In genomic region chr16:5084802-5085201, GRCh38 we compare ENCODE assay signal across 7 cellular contexts. TPM values are rescaled to one million over a fixed set of nuclear protein-coding genes. Genes with fewer than 3 reads are reported as not detected.
A peak's percentile ranks its signal among the peaks of the same experiment; 100 is the strongest.
DNase-seq lines count a peak whose midpoint lies in the region; ATAC-seq, FAIRE-seq and TF ChIP-seq lines count a peak whose summit lies in the region.
"Not testable (repeated sequence)": the region's sequence is repeated elsewhere in the genome, so short reads cannot be mapped to it uniquely, and the experiment has no call there.

No MANE protein-coding gene starts in this region.

- 64% methylated on average over 10 of the region's 10 CpGs; no CpG with 5 or more reads in 1 of the 2 experiments for WGBS in H1 (ENCODE audit: extremely low coverage in 1 of 2, insufficient coverage in 1 of 2, insufficient read length in 1 of 2, insufficient replicate concordance in 2 of 2, low coverage in 1 of 2, low lambda C conversion rate in 2 of 2, missing lambda C conversion rate in 1 of 2), 2 experiments
- WGBS in HepG2 (ENCODE audit: low lambda C conversion rate), result 58% methylated on average over 7 of the region's 10 CpGs

- not testable (repeated sequence) for H3K9ac ChIP-seq in H1 (replicated peaks in 1 of 4; ENCODE audit: extremely low read depth in 1 of 4, low read depth in 3 of 4, low read length in 3 of 4); HepG2 (ENCODE audit: insufficient read depth, low read depth, low read length)

- not testable (repeated sequence) for H3K27ac ChIP-seq in H1 (ENCODE audit: low read depth, low read length); HepG2 (ENCODE audit: extremely low read length, insufficient read depth, low read length)

- H3K27me3 ChIP-seq in H1 (replicated peaks in 1 of 4; ENCODE audit: control insufficient read depth in 3 of 4, extremely low read depth in 1 of 4, insufficient read depth in 3 of 4, low read length in 3 of 4); HepG2 (ENCODE audit: control insufficient read depth in 1 of 2, insufficient read depth in 2 of 2, low read length in 2 of 2): not testable (repeated sequence)

- CTCF ChIA-PET in H1 (lab: Charles Lee; ENCODE audit: partially characterized antibody), result interaction anchor here (0.6 to 27.9 kb wide), 11 partner anchors 8 to 657 kb away, joined by 3 to 625 read pairs (median 3); partner anchors contain the start of genes ALG1 and C16orf89
- CTCF ChIA-PET in HepG2 (lab: Yijun Ruan, JAX; ENCODE audit: low intra/inter-chr PET ratio, low total read pairs), result interaction anchor here (0.5 to 1.2 kb wide), 2 partner anchors 29 to 128 kb away, joined by 3 to 5 read pairs; no protein-coding TSS in a partner anchor

- H3K79me1 ChIP-seq in H1 (ENCODE audit: low read depth, low read length), result not testable (repeated sequence)

- H3K4me2 ChIP-seq in H1 (ENCODE audit: insufficient read depth in 1 of 2, low read depth in 2 of 2, low read length in 2 of 2); HepG2 (ENCODE audit: low read depth, low read length): not testable (repeated sequence)

- H2BK120ac ChIP-seq in H1 (replicated peaks; ENCODE audit: low read depth, low read length), result not testable (repeated sequence)

- in situ Hi-C loops in HepG2 (cut with HindIII; ENCODE audit: extremely low pct_ligation_motif_present, low pct_unique_long_range_greater_than_20kb), result not testable (repeated sequence)

- not testable (repeated sequence) for H4K8ac ChIP-seq in H1 (ENCODE audit: extremely low read depth, insufficient read depth, low read length)

- not testable (repeated sequence) for H3K4me1 ChIP-seq in H1 (replicated peaks in 1 of 4; ENCODE audit: control insufficient read depth in 3 of 4, insufficient read depth in 4 of 4, low read length in 3 of 4); HepG2 (ENCODE audit: insufficient read depth, low read length)

- H3K4me1 Mint-ChIP-seq in T-helper 17 cell, result not testable (repeated sequence)

- not testable (repeated sequence) for H4K91ac ChIP-seq in H1 (replicated peaks; ENCODE audit: insufficient read length, low read length)

- not testable (repeated sequence) for H3K27me3 Mint-ChIP-seq in T-helper 17 cell

- H3K14ac ChIP-seq in H1 (ENCODE audit: insufficient read length), result not testable (repeated sequence)

- H3K23me2 ChIP-seq in H1 (ENCODE audit: low read depth, low read length), result not testable (repeated sequence)

- not testable (repeated sequence) for H3K36me3 Mint-ChIP-seq in T-helper 17 cell (ENCODE audit: low read depth)

- not testable (repeated sequence) for H3K4me3 Mint-ChIP-seq in T-helper 17 cell

- not testable (repeated sequence) for H4K20me1 ChIP-seq in H1 (replicated peaks in 1 of 2; ENCODE audit: control insufficient read depth in 1 of 2, insufficient read depth in 2 of 2, low read length in 2 of 2); HepG2 (ENCODE audit: insufficient read depth, low read length)

- peak; percentile 72 to 75 for TF ChIP-seq RAD21 in H1 (IDR thresholded peaks at IDR 0.05 in 1 of 2, conservative IDR thresholded peaks at IDR 0.05 in 1 of 2; ENCODE audit: low read depth in 2 of 2, low read length in 2 of 2)
- peak; percentile 76 for TF ChIP-seq RAD21 in HepG2 (CRISPR knock-in tag; IDR thresholded peaks at IDR 0.05)

- not testable (repeated sequence) for TF ChIP-seq POLR2A in H1 (IDR thresholded peaks at IDR 0.05; ENCODE audit: control extremely low read depth in 1 of 2, low read depth in 2 of 2, low read length in 2 of 2)
- TF ChIP-seq POLR2A in HepG2 (IDR thresholded peaks at IDR 0.05; ENCODE audit: insufficient read depth in 1 of 2, low read depth in 2 of 2, low read length in 2 of 2), result 0 out of 4 replicates have a peak, but pooled peaks of 1 of the 2 experiments have one; percentile 16

- H3K36me3 ChIP-seq in H1 (ENCODE audit: control insufficient read depth in 2 of 4, insufficient read depth in 4 of 4, low read length in 3 of 4) (peaks cover 0 to 24% (median 5%) of the 10 kb centered on the region in 4 experiments; a peak in 3 of 8 replicates), HepG2 (replicated peaks in 1 of 2; ENCODE audit: control insufficient read depth in 1 of 2, insufficient read depth in 2 of 2, low read length in 2 of 2) (peaks cover 23 to 41% of the 10 kb centered on the region in 2 experiments; a peak in 4 of 5 replicates)

- not testable (repeated sequence) for TF ChIP-seq EP300 in H1 (IDR thresholded peaks at IDR 0.05; ENCODE audit: borderline replicate concordance in 1 of 2, low read depth in 2 of 2, low read length in 2 of 2); HepG2 (IDR thresholded peaks at IDR 0.05; ENCODE audit: low read depth in 2 of 2, low read length in 2 of 2); HepG2 (CRISPR knock-in tag; IDR thresholded peaks at IDR 0.05; ENCODE audit: borderline replicate concordance)

- not testable (repeated sequence) for FAIRE-seq in H1 (lab: Jason Lieb, UNC); HepG2 (lab: Jason Lieb, UNC)

- H3K23ac ChIP-seq in H1 (ENCODE audit: insufficient read length), result not testable (repeated sequence)

- not testable (repeated sequence) for ATAC-seq in T-helper 17 cell, HepG2

- not testable (repeated sequence) for H3K9me3 ChIP-seq in T-helper 17 cell (ENCODE audit: control insufficient read depth, low read length, poor library complexity, severe bottlenecking); H1 (ENCODE audit: insufficient read depth in 2 of 2, low read depth in 1 of 2, low read length in 1 of 2); HepG2 (ENCODE audit: low read length)

- not testable (repeated sequence) for BruUV-seq in HepG2 (replicated peaks; lab: Mats Ljungman, UMichigan)

- H2BK20ac ChIP-seq in H1 (ENCODE audit: low read length), result not testable (repeated sequence)

- TF ChIP-seq CTCF in GM12865 (IDR thresholded peaks at IDR 0.05; ENCODE audit: insufficient read depth, low read depth, low read length, missing control alignments) (peak; percentile 62), H1 (IDR thresholded peaks at IDR 0.05; ENCODE audit: control extremely low read depth in 1 of 3, insufficient read depth in 1 of 3, low read depth in 1 of 3, low read length in 3 of 3) (peak; percentile 61 to 69 (median 68)), HepG2 (CRISPR knock-in tag; IDR thresholded peaks at IDR 0.05) (peak; percentile 85)

- H3K27ac Mint-ChIP-seq in T-helper 17 cell, result not testable (repeated sequence)

- intact Hi-C loops in HepG2 (cut with micrococcal nuclease; ENCODE audit: unreplicated experiment), result not testable (repeated sequence)

- H3K4me3 ChIP-seq in GM12865 (ENCODE audit: low read depth, low read length); H1 (ENCODE audit: extremely low read depth in 1 of 4, insufficient read depth in 2 of 4, low read depth in 3 of 4, low read length in 4 of 4); HepG2 (replicated peaks in 1 of 3; ENCODE audit: insufficient read depth in 1 of 3, low read depth in 2 of 3, low read length in 3 of 3): not testable (repeated sequence)

- not testable (repeated sequence) for H2BK12ac ChIP-seq in H1 (ENCODE audit: low read depth, low read length)

- not testable (repeated sequence) for H3K79me2 ChIP-seq in H1 (ENCODE audit: control insufficient read depth in 1 of 2, insufficient read depth in 2 of 2, low read length in 2 of 2); HepG2 (ENCODE audit: insufficient read depth, low read length)

- not testable (repeated sequence) for H2BK15ac ChIP-seq in H1 (ENCODE audit: low read length)

- not testable (repeated sequence) for H3K4ac ChIP-seq in H1 (replicated peaks; ENCODE audit: insufficient read length, low read depth, low read length)

- H3K56ac ChIP-seq in H1 (replicated peaks; ENCODE audit: insufficient read length, low read depth, low read length), result not testable (repeated sequence)

- not testable (repeated sequence) for H3K18ac ChIP-seq in H1 (ENCODE audit: extremely low read depth, low read length)

- POLR2A ChIA-PET in H1 (lab: Charles Lee; ENCODE audit: partially characterized antibody), result interaction anchor here (1.0 to 1.6 kb wide), 3 partner anchors 13 to 115 kb away, joined by 3 read pairs; partner anchors contain the start of gene ALG1
- POLR2A ChIA-PET in HepG2 (lab: Yijun Ruan, JAX), result interaction anchor here (0.7 to 1.2 kb wide), 4 partner anchors 13 to 127 kb away, joined by 3 to 7 read pairs (median 3); partner anchors contain the start of genes ALG1, EEF2KMT and SEC14L5

- H4K5ac ChIP-seq in H1 (ENCODE audit: insufficient read length, low read depth, low read length), result not testable (repeated sequence)

- H2AFZ ChIP-seq in H1 (ENCODE audit: low read length); HepG2 (ENCODE audit: low read length): not testable (repeated sequence)

- H2AK5ac ChIP-seq in H1 (ENCODE audit: low read depth, low read length), result not testable (repeated sequence)

- H2BK5ac ChIP-seq in H1 (ENCODE audit: low read depth, low read length), result not testable (repeated sequence)

- DNase-seq in GM12865 (ENCODE audit: low read depth), result peak; percentile 75
- DNase-seq in NCI-H146 treated with DMSO at 0.1 percent for 48 hours (lab: John Stamatoyannopoulos, UW; ENCODE audit: unreplicated experiment), result peak; percentile 4
- peak; percentile 22 to 51 (median 30) for DNase-seq in T-helper 17 cell
- peak; percentile 31 for DNase-seq in activated T-helper 9 cell treated with anti-CD3 and anti-CD28 coated beads, Interleukin-2, amount 50 U/mL, for 16 hours (ENCODE audit: low read depth)
- DNase-seq in H1 (ENCODE audit: low read depth in 1 of 2, low spot score in 2 of 2), result peak; percentile 68 to 92
- peak; percentile 72 for DNase-seq in HepG2 (ENCODE audit: low spot score)
- DNase-seq in stimulated activated CD4-positive, alpha-beta T cell treated with anti-CD3 and anti-CD28 coated beads, Interleukin-12 subunit alpha, Interleukin-12 subunit beta, amount 100 ng/mL, for 48 hours (ENCODE audit: low read depth in 2 of 3, low spot score in 1 of 3), result peak; percentile 39 to 61 (median 40)

RNA-seq across cellular contexts. Expression of gene EEF2KMT, which starts 12.8 kb away (rescaled TPM):
- total RNA-seq in T-helper 17 cell, result 1 to 10 TPM; 4.4 to 6.0 TPM
- 30.8 and 35.8 TPM in 2 replicates for total RNA-seq in H1 (2021; fragmentation: NEBNext Ultra II Directional; extraction: Animal tissue kit (Norgen Biotek cat#: 25700))
- 37.0 and 52.6 TPM in 2 replicates for polyA plus RNA-seq in H1 (2011; rRNA removed)
- polyA plus RNA-seq in H1 (2011; cell fraction: cytosol; rRNA removed), result 29.7 TPM
- 46.0 TPM for polyA plus RNA-seq in H1 (2011; cell fraction: nucleus; rRNA removed)
- 24.0 to 30.6 TPM (median 26.5 TPM) in 4 replicates for polyA plus RNA-seq in H1 (2012, experiment 1 of 2)
- polyA plus RNA-seq in H1 (2012, experiment 2 of 2), result 28.6 TPM
- 16.5 TPM for polyA plus RNA-seq in H1 (2013, experiment 1 of 2)
- polyA plus RNA-seq in H1 (2013, experiment 2 of 2), result 16.8 TPM
- 19.9 and 26.2 TPM in 2 replicates for polyA minus RNA-seq in H1 (2011; rRNA and poly(A)+ RNA removed)
- 13.4 TPM for polyA minus RNA-seq in H1 (2011; cell fraction: cytosol; rRNA and poly(A)+ RNA removed)
- polyA minus RNA-seq in H1 (2011; cell fraction: nucleus; rRNA and poly(A)+ RNA removed), result 26.9 TPM
- total RNA-seq in HepG2 (2016; rRNA removed; fragmentation: Illumina TruSeq; extraction: Trizol), result 26.9 and 33.3 TPM in 2 replicates
- 23.3 and 24.2 TPM in 2 replicates for total RNA-seq in HepG2 (2016; cell fraction: cytosol; rRNA removed; fragmentation: Illumina TruSeq; extraction: Trizol; ENCODE audit: low read depth)
- 26.7 and 30.7 TPM in 2 replicates for total RNA-seq in HepG2 (2016; cell fraction: insoluble cytoplasmic fraction; rRNA removed; fragmentation: Illumina TruSeq; extraction: Trizol)
- 31.8 and 38.4 TPM in 2 replicates for total RNA-seq in HepG2 (2016; cell fraction: membrane; rRNA removed; fragmentation: Illumina TruSeq; extraction: Trizol)
- total RNA-seq in HepG2 (2016; cell fraction: nucleus; rRNA removed; fragmentation: Illumina TruSeq; extraction: Trizol), result 15.9 and 16.1 TPM in 2 replicates
- polyA plus RNA-seq in HepG2 (2011; rRNA removed), result 10.7 and 16.4 TPM in 2 replicates
- polyA plus RNA-seq in HepG2 (2011; cell fraction: cytosol; rRNA removed), result 8.7 and 11.7 TPM in 2 replicates
- 16.8 and 18.0 TPM in 2 replicates for polyA plus RNA-seq in HepG2 (2011; cell fraction: nucleus; rRNA removed)
- 14.7 and 16.8 TPM in 2 replicates for polyA plus RNA-seq in HepG2 (2012)
- 29.8 and 33.9 TPM in 2 replicates for polyA plus RNA-seq in HepG2 (2016; cell fraction: cytosol; fragmentation: Illumina TruSeq; extraction: Trizol; ENCODE audit: low read depth)
- 34.1 and 37.4 TPM in 2 replicates for polyA plus RNA-seq in HepG2 (2016; cell fraction: insoluble cytoplasmic fraction; fragmentation: Illumina TruSeq; extraction: Trizol; ENCODE audit: low read depth)
- polyA plus RNA-seq in HepG2 (2016; cell fraction: membrane; fragmentation: Illumina TruSeq; extraction: Trizol; ENCODE audit: low read depth), result 33.8 and 34.3 TPM in 2 replicates
- polyA plus RNA-seq in HepG2 (2016; cell fraction: nucleus; fragmentation: Illumina TruSeq; extraction: Trizol; ENCODE audit: insufficient read depth, low read depth), result 21.5 and 26.9 TPM in 2 replicates
- polyA minus RNA-seq in HepG2 (2011; rRNA and poly(A)+ RNA removed; ENCODE audit: low replicate concordance), result 20.0 and 23.0 TPM in 2 replicates
- 6.0 and 6.5 TPM in 2 replicates for polyA minus RNA-seq in HepG2 (2011; cell fraction: cytosol; rRNA and poly(A)+ RNA removed)
- polyA minus RNA-seq in HepG2 (2011; cell fraction: nucleus; rRNA and poly(A)+ RNA removed), result 10.3 and 11.7 TPM in 2 replicates

RNA-seq across cellular contexts. Expression of gene ALG1, which starts 13.2 kb away (rescaled TPM):
- 10 to 100 TPM; 10.0 to 10.3 TPM for total RNA-seq in T-helper 17 cell
- total RNA-seq in H1 (2021; fragmentation: NEBNext Ultra II Directional; extraction: Animal tissue kit (Norgen Biotek cat#: 25700)), result 34.8 and 35.7 TPM in 2 replicates
- polyA plus RNA-seq in H1 (2011; rRNA removed), result 45.7 and 46.5 TPM in 2 replicates
- 42.0 TPM for polyA plus RNA-seq in H1 (2011; cell fraction: cytosol; rRNA removed)
- 51.3 TPM for polyA plus RNA-seq in H1 (2011; cell fraction: nucleus; rRNA removed)
- polyA plus RNA-seq in H1 (2012, experiment 1 of 2), result 24.1 to 36.4 TPM (median 33.7 TPM) in 4 replicates
- polyA plus RNA-seq in H1 (2012, experiment 2 of 2), result 47.3 TPM
- 48.4 TPM for polyA plus RNA-seq in H1 (2013, experiment 1 of 2)
- 53.2 TPM for polyA plus RNA-seq in H1 (2013, experiment 2 of 2)
- 81.3 and 93.9 TPM in 2 replicates for polyA minus RNA-seq in H1 (2011; rRNA and poly(A)+ RNA removed)
- 18.3 TPM for polyA minus RNA-seq in H1 (2011; cell fraction: cytosol; rRNA and poly(A)+ RNA removed)
- polyA minus RNA-seq in H1 (2011; cell fraction: nucleus; rRNA and poly(A)+ RNA removed), result 43.5 TPM
- 39.6 and 75.6 TPM in 2 replicates for total RNA-seq in HepG2 (2016; rRNA removed; fragmentation: Illumina TruSeq; extraction: Trizol)
- total RNA-seq in HepG2 (2016; cell fraction: cytosol; rRNA removed; fragmentation: Illumina TruSeq; extraction: Trizol; ENCODE audit: low read depth), result 7.6 and 8.9 TPM in 2 replicates
- 38.5 and 76.0 TPM in 2 replicates for total RNA-seq in HepG2 (2016; cell fraction: insoluble cytoplasmic fraction; rRNA removed; fragmentation: Illumina TruSeq; extraction: Trizol)
- total RNA-seq in HepG2 (2016; cell fraction: membrane; rRNA removed; fragmentation: Illumina TruSeq; extraction: Trizol), result 14.3 and 16.3 TPM in 2 replicates
- total RNA-seq in HepG2 (2016; cell fraction: nucleus; rRNA removed; fragmentation: Illumina TruSeq; extraction: Trizol), result 78.0 and 84.8 TPM in 2 replicates
- 43.3 and 51.5 TPM in 2 replicates for polyA plus RNA-seq in HepG2 (2011; rRNA removed)
- 46.0 and 52.0 TPM in 2 replicates for polyA plus RNA-seq in HepG2 (2011; cell fraction: cytosol; rRNA removed)
- 37.8 and 40.2 TPM in 2 replicates for polyA plus RNA-seq in HepG2 (2011; cell fraction: nucleus; rRNA removed)
- 25.7 and 31.5 TPM in 2 replicates for polyA plus RNA-seq in HepG2 (2012)
- 6.3 and 6.5 TPM in 2 replicates for polyA plus RNA-seq in HepG2 (2016; cell fraction: cytosol; fragmentation: Illumina TruSeq; extraction: Trizol; ENCODE audit: low read depth)
- polyA plus RNA-seq in HepG2 (2016; cell fraction: insoluble cytoplasmic fraction; fragmentation: Illumina TruSeq; extraction: Trizol; ENCODE audit: low read depth), result 36.3 and 37.9 TPM in 2 replicates
- polyA plus RNA-seq in HepG2 (2016; cell fraction: membrane; fragmentation: Illumina TruSeq; extraction: Trizol; ENCODE audit: low read depth), result 10.1 and 11.8 TPM in 2 replicates
- polyA plus RNA-seq in HepG2 (2016; cell fraction: nucleus; fragmentation: Illumina TruSeq; extraction: Trizol; ENCODE audit: insufficient read depth, low read depth), result 104 and 109 TPM in 2 replicates
- 135 and 161 TPM in 2 replicates for polyA minus RNA-seq in HepG2 (2011; rRNA and poly(A)+ RNA removed; ENCODE audit: low replicate concordance)
- polyA minus RNA-seq in HepG2 (2011; cell fraction: cytosol; rRNA and poly(A)+ RNA removed), result 28.6 and 36.3 TPM in 2 replicates
- polyA minus RNA-seq in HepG2 (2011; cell fraction: nucleus; rRNA and poly(A)+ RNA removed), result 50.0 and 65.8 TPM in 2 replicates

RNA-seq across cellular contexts. Expression of gene C16orf89, which starts 19.0 kb away (rescaled TPM):
- total RNA-seq in T-helper 17 cell, result not detected
- total RNA-seq in H1 (2021; fragmentation: NEBNext Ultra II Directional; extraction: Animal tissue kit (Norgen Biotek cat#: 25700)), result 6.7 and 10.6 TPM in 2 replicates
- polyA plus RNA-seq in H1 (2011; rRNA removed), result 9.9 and 11.0 TPM in 2 replicates
- 11.4 TPM for polyA plus RNA-seq in H1 (2011; cell fraction: cytosol; rRNA removed)
- 6.9 TPM for polyA plus RNA-seq in H1 (2011; cell fraction: nucleus; rRNA removed)
- 4.8 to 10.2 TPM (median 9.6 TPM) in 4 replicates for polyA plus RNA-seq in H1 (2012, experiment 1 of 2)
- 21.5 TPM for polyA plus RNA-seq in H1 (2012, experiment 2 of 2)
- 10.1 TPM for polyA plus RNA-seq in H1 (2013, experiment 1 of 2)
- polyA plus RNA-seq in H1 (2013, experiment 2 of 2), result 15.1 TPM
- 5.7 and 7.5 TPM in 2 replicates for polyA minus RNA-seq in H1 (2011; rRNA and poly(A)+ RNA removed)
- polyA minus RNA-seq in H1 (2011; cell fraction: cytosol; rRNA and poly(A)+ RNA removed), result 5.3 TPM
- polyA minus RNA-seq in H1 (2011; cell fraction: nucleus; rRNA and poly(A)+ RNA removed), result 7.6 TPM
- 0.97 and 1.9 TPM in 2 replicates for total RNA-seq in HepG2 (2016; rRNA removed; fragmentation: Illumina TruSeq; extraction: Trizol)
- 0.61 and 0.79 TPM in 2 replicates for total RNA-seq in HepG2 (2016; cell fraction: cytosol; rRNA removed; fragmentation: Illumina TruSeq; extraction: Trizol; ENCODE audit: low read depth)
- 0.45 and 1.1 TPM in 2 replicates for total RNA-seq in HepG2 (2016; cell fraction: insoluble cytoplasmic fraction; rRNA removed; fragmentation: Illumina TruSeq; extraction: Trizol)
- 0.76 and 1.0 TPM in 2 replicates for total RNA-seq in HepG2 (2016; cell fraction: membrane; rRNA removed; fragmentation: Illumina TruSeq; extraction: Trizol)
- total RNA-seq in HepG2 (2016; cell fraction: nucleus; rRNA removed; fragmentation: Illumina TruSeq; extraction: Trizol), result 0.72 and 0.78 TPM in 2 replicates
- polyA plus RNA-seq in HepG2 (2011; rRNA removed), result 2.8 and 3.4 TPM in 2 replicates
- 2.8 TPM in 2 replicates for polyA plus RNA-seq in HepG2 (2011; cell fraction: cytosol; rRNA removed)
- 1.3 and 1.4 TPM in 2 replicates for polyA plus RNA-seq in HepG2 (2011; cell fraction: nucleus; rRNA removed)
- polyA plus RNA-seq in HepG2 (2012), result 1.7 and 2.7 TPM in 2 replicates
- polyA plus RNA-seq in HepG2 (2016; cell fraction: cytosol; fragmentation: Illumina TruSeq; extraction: Trizol; ENCODE audit: low read depth), result 0.58 and 0.68 TPM in 2 replicates
- 0.85 and 1.2 TPM in 2 replicates for polyA plus RNA-seq in HepG2 (2016; cell fraction: insoluble cytoplasmic fraction; fragmentation: Illumina TruSeq; extraction: Trizol; ENCODE audit: low read depth)
- polyA plus RNA-seq in HepG2 (2016; cell fraction: membrane; fragmentation: Illumina TruSeq; extraction: Trizol; ENCODE audit: low read depth), result 0.71 and 0.81 TPM in 2 replicates
- polyA plus RNA-seq in HepG2 (2016; cell fraction: nucleus; fragmentation: Illumina TruSeq; extraction: Trizol; ENCODE audit: insufficient read depth, low read depth), result 1.4 and 2.1 TPM in 2 replicates
- 1.0 TPM in 1 of 2 replicates, not detected in the other for polyA minus RNA-seq in HepG2 (2011; rRNA and poly(A)+ RNA removed; ENCODE audit: low replicate concordance)
- polyA minus RNA-seq in HepG2 (2011; cell fraction: cytosol; rRNA and poly(A)+ RNA removed), result 0.89 and 1.1 TPM in 2 replicates
- 0.50 and 0.90 TPM in 2 replicates for polyA minus RNA-seq in HepG2 (2011; cell fraction: nucleus; rRNA and poly(A)+ RNA removed)

RNA-seq across cellular contexts. Expression of gene NAGPA, which starts 51.1 kb away (rescaled TPM):
- total RNA-seq in T-helper 17 cell (10 to 100 TPM; 25.8 to 36.1 TPM), HepG2 (2016; rRNA removed; fragmentation: Illumina TruSeq; extraction: Trizol) (29.8 and 60.3 TPM in 2 replicates)
- 13.2 and 13.6 TPM in 2 replicates for total RNA-seq in H1 (2021; fragmentation: NEBNext Ultra II Directional; extraction: Animal tissue kit (Norgen Biotek cat#: 25700))
- polyA plus RNA-seq in H1 (2011; rRNA removed) (10.1 and 13.6 TPM in 2 replicates), HepG2 (2011; rRNA removed) (27.1 and 31.6 TPM in 2 replicates)
- polyA plus RNA-seq in H1 (2011; cell fraction: cytosol; rRNA removed), result 11.1 TPM
- polyA plus RNA-seq in H1 (2011; cell fraction: nucleus; rRNA removed), result 22.2 TPM
- 6.7 to 12.4 TPM (median 10.6 TPM) in 4 replicates for polyA plus RNA-seq in H1 (2012, experiment 1 of 2)
- polyA plus RNA-seq in H1 (2012, experiment 2 of 2), result 7.6 TPM
- 11.8 TPM for polyA plus RNA-seq in H1 (2013, experiment 1 of 2)
- polyA plus RNA-seq in H1 (2013, experiment 2 of 2), result 10.6 TPM
- 6.0 and 7.2 TPM in 2 replicates for polyA minus RNA-seq in H1 (2011; rRNA and poly(A)+ RNA removed)
- polyA minus RNA-seq in H1 (2011; cell fraction: cytosol; rRNA and poly(A)+ RNA removed), result 4.6 TPM
- polyA minus RNA-seq in H1 (2011; cell fraction: nucleus; rRNA and poly(A)+ RNA removed), result 10.6 TPM
- total RNA-seq in HepG2 (2016; cell fraction: cytosol; rRNA removed; fragmentation: Illumina TruSeq; extraction: Trizol; ENCODE audit: low read depth), result 10.2 and 12.2 TPM in 2 replicates
- 25.3 and 59.7 TPM in 2 replicates for total RNA-seq in HepG2 (2016; cell fraction: insoluble cytoplasmic fraction; rRNA removed; fragmentation: Illumina TruSeq; extraction: Trizol)
- total RNA-seq in HepG2 (2016; cell fraction: membrane; rRNA removed; fragmentation: Illumina TruSeq; extraction: Trizol), result 19.0 and 22.6 TPM in 2 replicates
- 58.3 and 69.4 TPM in 2 replicates for total RNA-seq in HepG2 (2016; cell fraction: nucleus; rRNA removed; fragmentation: Illumina TruSeq; extraction: Trizol)
- 28.0 and 43.3 TPM in 2 replicates for polyA plus RNA-seq in HepG2 (2011; cell fraction: cytosol; rRNA removed)
- polyA plus RNA-seq in HepG2 (2011; cell fraction: nucleus; rRNA removed), result 119 and 135 TPM in 2 replicates
- 20.6 and 22.0 TPM in 2 replicates for polyA plus RNA-seq in HepG2 (2012)
- polyA plus RNA-seq in HepG2 (2016; cell fraction: cytosol; fragmentation: Illumina TruSeq; extraction: Trizol; ENCODE audit: low read depth), result 7.6 and 9.3 TPM in 2 replicates
- 24.9 and 27.9 TPM in 2 replicates for polyA plus RNA-seq in HepG2 (2016; cell fraction: insoluble cytoplasmic fraction; fragmentation: Illumina TruSeq; extraction: Trizol; ENCODE audit: low read depth)
- 15.1 and 16.1 TPM in 2 replicates for polyA plus RNA-seq in HepG2 (2016; cell fraction: membrane; fragmentation: Illumina TruSeq; extraction: Trizol; ENCODE audit: low read depth)
- polyA plus RNA-seq in HepG2 (2016; cell fraction: nucleus; fragmentation: Illumina TruSeq; extraction: Trizol; ENCODE audit: insufficient read depth, low read depth), result 111 and 120 TPM in 2 replicates
- 13.4 and 91.3 TPM in 2 replicates for polyA minus RNA-seq in HepG2 (2011; rRNA and poly(A)+ RNA removed; ENCODE audit: low replicate concordance)
- 24.6 and 30.4 TPM in 2 replicates for polyA minus RNA-seq in HepG2 (2011; cell fraction: cytosol; rRNA and poly(A)+ RNA removed)
- 41.9 and 43.5 TPM in 2 replicates for polyA minus RNA-seq in HepG2 (2011; cell fraction: nucleus; rRNA and poly(A)+ RNA removed)

Comparison
In these comparisons a context has a peak if more than half of its experiments do, and no peak if none do; other contexts are left out.
1. DNase-seq: peak in every context shown above with its lines; median percentile 80 in H1; 75 in GM12865; 72 in HepG2; 40 in stimulated activated CD4-positive, alpha-beta T cell treated with anti-CD3 and anti-CD28 coated beads, Interleukin-12 subunit alpha, Interleukin-12 subunit beta, amount 100 ng/mL, for 48 hours; 31 in activated T-helper 9 cell treated with anti-CD3 and anti-CD28 coated beads, Interleukin-2, amount 50 U/mL, for 16 hours; 30 in T-helper 17 cell; 4 in NCI-H146 treated with DMSO at 0.1 percent for 48 hours.